In the genomic region with DNA sequence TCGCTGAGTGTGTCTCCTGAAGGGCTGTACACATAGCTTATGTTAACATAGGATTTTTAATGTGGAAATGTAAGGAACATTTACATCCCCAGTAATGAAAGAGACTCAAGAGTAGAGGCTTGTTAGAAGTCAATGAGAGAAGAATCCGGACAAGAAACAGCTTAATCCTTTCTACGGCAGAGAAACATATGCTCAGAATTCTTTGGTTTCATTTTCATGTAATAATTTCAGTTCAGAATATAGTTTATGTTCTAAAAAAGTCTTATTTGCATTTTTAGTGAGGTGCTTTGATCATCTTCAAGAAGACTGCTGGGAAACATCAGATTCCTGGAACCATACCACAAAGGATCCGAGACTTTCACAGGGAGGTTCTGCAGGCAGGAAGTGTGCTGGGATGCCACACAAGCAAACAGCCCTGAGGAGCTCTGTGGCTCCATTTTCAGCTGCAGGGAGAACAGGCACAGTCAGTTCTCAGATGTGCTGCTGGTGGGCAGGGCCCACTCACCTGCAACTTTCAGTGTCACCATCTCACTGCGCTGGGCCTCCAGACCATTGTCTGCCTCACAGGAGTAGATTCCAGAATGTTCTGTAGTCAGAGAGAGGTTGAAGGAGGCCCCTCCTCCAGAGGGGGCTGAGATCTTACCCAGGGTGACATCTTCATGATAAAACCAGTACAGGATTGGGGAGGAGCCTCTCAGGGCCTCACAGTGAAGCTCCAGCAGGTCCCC, we compare ENCODE assay signal across 13 cellular contexts. TPM values are rescaled to one million over a fixed set of nuclear protein-coding genes. Genes with fewer than 3 reads are reported as not detected.
DNase-seq lines count a peak whose midpoint lies in the region; ATAC-seq and TF ChIP-seq lines count a peak whose summit lies in the region.
"Had no signal": no experiment of that assay in that cellular context is flagged by ENCODE, and none has a peak within 500 bp of the region (broad histone marks: within the 10 kb centered on the region; RNA-seq: fewer than 3 reads in every experiment).

No MANE protein-coding gene starts in this region.

- DNase-seq in stimulated activated naive CD8-positive, alpha-beta T cell treated with anti-CD3 and anti-CD28 coated beads, Interleukin-15, amount 100 ng/mL, for 72 hours: no peak
- DNase-seq in stimulated activated naive CD8-positive, alpha-beta T cell treated with anti-CD3 and anti-CD28 coated beads, Interleukin-15, Interleukin-2, amounts not matched to agents 100 U/mL and 50 U/mL, for 24 hours: no peak
- DNase-seq in GM23338 (ENCODE audit: low spot score): no peak
- no peak for DNase-seq in AG20443 (ENCODE audit: low spot score)
- no peak for DNase-seq in globus pallidus (ENCODE audit: low spot score)
- DNase-seq in CD1c-positive myeloid dendritic cell (ENCODE audit: extremely low spot score): no peak
- DNase-seq: ACHN, GOT3, NCI-H1694 treated with DMSO at 0.1 percent for 48 hours had no signal

- no peaks in the 10 kb centered on the region for H3K79me2 ChIP-seq in GM23338 (replicated peaks; ENCODE audit: insufficient read depth)

- H3K27ac Mint-ChIP-seq in stimulated activated naive CD8-positive, alpha-beta T cell treated with anti-CD3 and anti-CD28 coated beads, Interleukin-15, amount 100 ng/mL, for 72 hours: no peak overlapping the region
- no peak overlapping the region for H3K27ac Mint-ChIP-seq in GM23338

- H3K4me2 ChIP-seq in GM23338: no peak overlapping the region

- peak overlapping the region; percentile 4 for H3K4me3 Mint-ChIP-seq in stimulated activated naive CD8-positive, alpha-beta T cell treated with anti-CD3 and anti-CD28 coated beads, Interleukin-15, amount 100 ng/mL, for 72 hours
- H3K4me3 Mint-ChIP-seq in GM23338: no peak overlapping the region

- peaks cover 7% of the 10 kb centered on the region for H3K4me1 Mint-ChIP-seq in stimulated activated naive CD8-positive, alpha-beta T cell treated with anti-CD3 and anti-CD28 coated beads, Interleukin-15, amount 100 ng/mL, for 72 hours
- no peaks in the 10 kb centered on the region; the same call in 2 of the 3 replicates for H3K4me1 Mint-ChIP-seq in GM23338

- H3F3A ChIP-seq in GM23338 (replicated peaks; ENCODE audit: low read depth): no peaks in the 10 kb centered on the region

- H3K36me3 ChIP-seq in GM23338 (ENCODE audit: insufficient read depth): no peaks in the 10 kb centered on the region
- H3K36me3 ChIP-seq: vagina had no signal

- H3K36me3 Mint-ChIP-seq in GM23338 (ENCODE audit: low read depth): no peaks in the 10 kb centered on the region

- no peaks in the 10 kb centered on the region for H3K4me1 ChIP-seq in GM23338 (ENCODE audit: insufficient read depth)
- H3K4me1 ChIP-seq: vagina had no signal

- H3K27me3 ChIP-seq in GM23338 (ENCODE audit: insufficient read depth): no peaks in the 10 kb centered on the region
- H3K27me3 ChIP-seq: vagina had no signal

- H3K4me3 ChIP-seq in GM23338: no peak overlapping the region
- H3K4me3 ChIP-seq: vagina had no signal

- peak; percentile 33 for ATAC-seq in stimulated activated naive CD8-positive, alpha-beta T cell treated with anti-CD3 and anti-CD28 coated beads, Interleukin-15, amount 100 ng/mL, for 72 hours
- ATAC-seq in stimulated activated naive CD8-positive, alpha-beta T cell treated with anti-CD3 and anti-CD28 coated beads, Interleukin-15, Interleukin-2, amounts not matched to agents 100 U/mL and 50 U/mL, for 24 hours: no peak
- ATAC-seq in GM23338 (no peak), HG03521 (IDR thresholded peaks at IDR 0.05; ENCODE audit: unreplicated experiment) (peak; percentile 75), HG03159 (IDR thresholded peaks at IDR 0.05; ENCODE audit: unreplicated experiment) (no peak)

- no peaks in the 10 kb centered on the region for H3K27me3 Mint-ChIP-seq in stimulated activated naive CD8-positive, alpha-beta T cell treated with anti-CD3 and anti-CD28 coated beads, Interleukin-15, amount 100 ng/mL, for 72 hours
- no peaks in the 10 kb centered on the region for H3K27me3 Mint-ChIP-seq in GM23338 (ENCODE audit: insufficient read depth, low read depth, poor library complexity)

- H3K27ac ChIP-seq in GM23338 (ENCODE audit: low read depth): no peak overlapping the region
- H3K27ac ChIP-seq: vagina had no signal

- H2AFZ ChIP-seq in GM23338: peak overlapping the region; percentile 52; the same call in 1 of the 2 replicates

- H4K20me1 ChIP-seq in GM23338 (replicated peaks; ENCODE audit: insufficient read depth): no peaks in the 10 kb centered on the region

- no peak for TF ChIP-seq CTCF in GM23338 (conservative IDR thresholded peaks at IDR 0.05; ENCODE audit: low read depth in 2 of 2)

- H3K9me3 Mint-ChIP-seq in stimulated activated naive CD8-positive, alpha-beta T cell treated with anti-CD3 and anti-CD28 coated beads, Interleukin-15, amount 100 ng/mL, for 72 hours: no peaks in the 10 kb centered on the region
- H3K9me3 Mint-ChIP-seq in GM23338: no peaks in the 10 kb centered on the region

- 0 out of 2 replicates have a peak, but pooled peaks cover 19% of the 10 kb centered on the region for H3K9me2 ChIP-seq in GM23338 (ENCODE audit: insufficient read depth)

TF ChIP-seq in GM23338, 12 proteins besides CTCF, POLR2A, EP300 and RAD21 (continues in another document):
- no peak for TF ChIP-seq EZH2phosphoT487 (IDR thresholded peaks at IDR 0.05; ENCODE audit: unreplicated experiment)
- no peak for TF ChIP-seq CREB1 (CRISPR knock-in tag; IDR thresholded peaks at IDR 0.05; ENCODE audit: low read depth)
- TF ChIP-seq, protein P1, sequence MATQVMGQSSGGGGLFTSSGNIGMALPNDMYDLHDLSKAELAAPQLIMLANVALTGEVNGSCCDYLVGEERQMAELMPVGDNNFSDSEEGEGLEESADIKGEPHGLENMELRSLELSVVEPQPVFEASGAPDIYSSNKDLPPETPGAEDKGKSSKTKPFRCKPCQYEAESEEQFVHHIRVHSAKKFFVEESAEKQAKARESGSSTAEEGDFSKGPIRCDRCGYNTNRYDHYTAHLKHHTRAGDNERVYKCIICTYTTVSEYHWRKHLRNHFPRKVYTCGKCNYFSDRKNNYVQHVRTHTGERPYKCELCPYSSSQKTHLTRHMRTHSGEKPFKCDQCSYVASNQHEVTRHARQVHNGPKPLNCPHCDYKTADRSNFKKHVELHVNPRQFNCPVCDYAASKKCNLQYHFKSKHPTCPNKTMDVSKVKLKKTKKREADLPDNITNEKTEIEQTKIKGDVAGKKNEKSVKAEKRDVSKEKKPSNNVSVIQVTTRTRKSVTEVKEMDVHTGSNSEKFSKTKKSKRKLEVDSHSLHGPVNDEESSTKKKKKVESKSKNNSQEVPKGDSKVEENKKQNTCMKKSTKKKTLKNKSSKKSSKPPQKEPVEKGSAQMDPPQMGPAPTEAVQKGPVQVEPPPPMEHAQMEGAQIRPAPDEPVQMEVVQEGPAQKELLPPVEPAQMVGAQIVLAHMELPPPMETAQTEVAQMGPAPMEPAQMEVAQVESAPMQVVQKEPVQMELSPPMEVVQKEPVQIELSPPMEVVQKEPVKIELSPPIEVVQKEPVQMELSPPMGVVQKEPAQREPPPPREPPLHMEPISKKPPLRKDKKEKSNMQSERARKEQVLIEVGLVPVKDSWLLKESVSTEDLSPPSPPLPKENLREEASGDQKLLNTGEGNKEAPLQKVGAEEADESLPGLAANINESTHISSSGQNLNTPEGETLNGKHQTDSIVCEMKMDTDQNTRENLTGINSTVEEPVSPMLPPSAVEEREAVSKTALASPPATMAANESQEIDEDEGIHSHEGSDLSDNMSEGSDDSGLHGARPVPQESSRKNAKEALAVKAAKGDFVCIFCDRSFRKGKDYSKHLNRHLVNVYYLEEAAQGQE (IDR thresholded peaks at IDR 0.05; ENCODE audit: unreplicated experiment): no peak
- no peak for TF ChIP-seq NANOG (IDR thresholded peaks at IDR 0.05; ENCODE audit: borderline replicate concordance)

RNA-seq across cellular contexts. Expression of a gene that starts 28.4 kb away (rescaled TPM):
- 2.8 and 3.1 TPM in 2 replicates for total RNA-seq in GM23338 (2014; rRNA removed; shearing (Covaris generic))
- polyA plus RNA-seq in GM23338 (2016; fragmentation: Nextera tagmentation; extraction: Ambion mirVana): 0.54 and 0.79 TPM in 2 replicates
- total RNA-seq: astrocyte had no signal

Comparison
In these comparisons a context has a peak if more than half of its experiments do, and no peak if none do; other contexts are left out.
1. ATAC-seq: peak in stimulated activated naive CD8-positive, alpha-beta T cell treated with anti-CD3 and anti-CD28 coated beads, Interleukin-15, amount 100 ng/mL, for 72 hours (single experiment) and HG03521 (single experiment); none in stimulated activated naive CD8-positive, alpha-beta T cell treated with anti-CD3 and anti-CD28 coated beads, Interleukin-15, Interleukin-2, amounts not matched to agents 100 U/mL and 50 U/mL, for 24 hours (single experiment), GM23338 (single experiment) and HG03159 (single experiment).